34 cellular contexts compared by ENCODE assay signal in the genomic region with DNA sequence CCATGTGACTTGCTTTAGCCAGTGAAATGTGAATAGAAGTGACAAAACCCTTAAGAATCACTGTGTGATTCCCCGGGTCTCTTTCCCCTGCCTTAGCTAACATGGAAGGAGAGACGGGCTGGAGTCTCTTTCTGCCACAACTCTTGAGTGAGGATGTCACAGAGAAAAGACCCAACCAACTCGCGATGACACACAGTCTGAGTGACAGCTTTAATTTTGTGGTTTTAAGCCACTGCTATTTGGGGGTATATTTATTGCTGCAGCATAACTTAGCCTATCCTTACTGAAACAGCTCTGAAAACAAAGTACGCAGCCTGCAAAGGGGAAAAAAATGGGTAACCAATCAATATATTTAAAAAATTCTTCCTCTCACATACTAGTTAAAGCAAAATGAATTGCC.
"Had no signal": no experiment of that assay in that cellular context is flagged by ENCODE, and none has a peak within 500 bp of the region (broad histone marks: within the 10 kb centered on the region; RNA-seq: fewer than 3 reads in every experiment).

No MANE protein-coding gene starts in this region.

- H3K4me3 ChIP-seq: MG63 had no signal

- H3K9ac ChIP-seq: KMS-11 had no signal

- H3K36me3 ChIP-seq: MG63 had no signal

- H3K9me3 ChIP-seq: MG63 had no signal

- DNase-seq: Karpas-422, Kasumi-1, MG63, MM.1S, MV-4-11, NCI-H1048, NCI-H1092, NCI-H1092 treated with DMSO at 0.1 percent for 48 hours, NCI-H1105, NCI-H1105 treated with DMSO at 0.1 percent for 48 hours, NCI-H1417, NCI-H1417 treated with DMSO at 0.1 percent for 48 hours, NCI-H1436, NCI-H1436 treated with DMSO at 0.1 percent for 48 hours, NCI-H146, NCI-H1694, NCI-H1694 treated with DMSO at 0.1 percent for 48 hours, NCI-H187, NCI-H187 treated with DMSO at 0.1 percent for 48 hours, NCI-H1930, NCI-H2029, NCI-H2029 treated with DMSO at 0.1 percent for 48 hours, NCI-H2081, NCI-H2081 treated with DMSO at 0.1 percent for 48 hours, NCI-H2107, NCI-H2171, NCI-H2171 treated with DMSO at 0.1 percent for 48 hours, NCI-H2227 treated with DMSO at 0.1 percent for 48 hours, NCI-H226, NCI-H345, NCI-H446, NCI-H446 treated with DMSO at 0.1 percent for 48 hours, NCI-H510A had no signal

- H3K27ac ChIP-seq: KMS-11 had no signal

- H3K27me3 ChIP-seq: MG63 had no signal

- H3K4me2 ChIP-seq: KMS-11 had no signal
